15 cellular contexts compared by ENCODE assay signal in genomic region chr13:109720758-109721184, GRCh38.
DNase-seq lines count a peak whose midpoint lies in the region; ATAC-seq, FAIRE-seq and TF ChIP-seq lines count a peak whose summit lies in the region.
"Had no signal": no experiment of that assay in that cellular context is flagged by ENCODE, and none has a peak within 500 bp of the region (broad histone marks: within the 10 kb centered on the region; RNA-seq: fewer than 3 reads in every experiment).

No MANE protein-coding gene starts in this region.

- no peak overlapping the region for H3K27ac ChIP-seq in uterus
- H3K27ac ChIP-seq: right atrium auricular region, testis had no signal

- no peaks in the 10 kb centered on the region for H3K4me1 ChIP-seq in uterus
- H3K4me1 ChIP-seq: right atrium auricular region, testis had no signal

- H3K9me3 ChIP-seq in uterus: no peaks in the 10 kb centered on the region
- H3K9me3 ChIP-seq: right atrium auricular region, testis had no signal

- no peak for TF ChIP-seq CTCF in uterus (IDR thresholded peaks at IDR 0.05)

- ATAC-seq in GM21723 (IDR thresholded peaks at IDR 0.05; ENCODE audit: unreplicated experiment) (no peak), GM18870 (IDR thresholded peaks at IDR 0.05; ENCODE audit: unreplicated experiment) (no peak)
- ATAC-seq: activated naive CD4-positive, alpha-beta T cell treated with anti-CD3 and anti-CD28 coated beads, Interleukin-2, amount 50 U/mL, for 72 hours had no signal

- peak; percentile 96 for FAIRE-seq in islet of Langerhans (lab: Jason Lieb, UNC)

- TF ChIP-seq POLR2A in uterus (IDR thresholded peaks at IDR 0.05): no peak

- intact Hi-C loops in uterus (cut with DNase I; ENCODE audit: low total_unique reads): no loop called here

- H3K36me3 ChIP-seq in uterus: no peaks in the 10 kb centered on the region
- H3K36me3 ChIP-seq: right atrium auricular region had no signal

- no peaks in the 10 kb centered on the region for H3K27me3 ChIP-seq in uterus
- H3K27me3 ChIP-seq: right atrium auricular region, testis had no signal

- DNase-seq in DMS153 (lab: John Stamatoyannopoulos, UW) (peak; percentile 96), NCI-H1436 treated with DMSO at 0.1 percent for 48 hours (lab: John Stamatoyannopoulos, UW) (peak; percentile 18), NCI-H526 treated with DMSO at 0.1 percent for 48 hours (lab: John Stamatoyannopoulos, UW) (peak; percentile 91), uterus (no peak), cortex of kidney (lab: John Stamatoyannopoulos, UW) (no peak)
- DNase-seq: activated CD4-positive, alpha-beta memory T cell treated with anti-CD3 and anti-CD28 coated beads for 36 hours; activated T-cell treated with anti-CD3 and anti-CD28 coated beads, Interleukin-2, amount 50 U/mL, for 24 hours; HFFc6; Right ventricle myocardium superior; testis had no signal

- no peak overlapping the region for H3K4me3 ChIP-seq in uterus
- H3K4me3 ChIP-seq: right atrium auricular region, testis had no signal

Comparison
In these comparisons a context has a peak if more than half of its experiments do, and no peak if none do; other contexts are left out.
1. DNase-seq: peak in DMS153 (single experiment), NCI-H1436 treated with DMSO at 0.1 percent for 48 hours (single experiment) and NCI-H526 treated with DMSO at 0.1 percent for 48 hours (single experiment); none in uterus (0 of 2) and cortex of kidney (single experiment).